Comparison of ENCODE assay signal across 24 cellular contexts in genomic region chr21:46350571-46350970, GRCh38. TPM values are rescaled to one million over a fixed set of nuclear protein-coding genes. Genes with fewer than 3 reads are reported as not detected.
DNase-seq lines count a peak whose midpoint lies in the region; ATAC-seq and TF ChIP-seq lines count a peak whose summit lies in the region.
"Had no signal": no experiment of that assay in that cellular context is flagged by ENCODE, and none has a peak within 500 bp of the region (broad histone marks: within the 10 kb centered on the region; RNA-seq: fewer than 3 reads in every experiment).

No MANE protein-coding gene starts in this region.

- intact Hi-C loops in psoas muscle (cut with DNase I) = no loop called here

- H3K27ac ChIP-seq in psoas muscle = peak overlapping the region; percentile 95
- peak overlapping the region; percentile 46 for H3K27ac ChIP-seq in skeletal muscle tissue (ENCODE audit: low read depth, low read length)
- H3K27ac ChIP-seq in Peyer's patch = no peak overlapping the region
- H3K27ac ChIP-seq: BLaER1 had no signal

- H3K36me3 Mint-ChIP-seq in glutamatergic neuron (ENCODE audit: unreplicated experiment) = peaks cover 4% of the 10 kb centered on the region

- no peak overlapping the region for H3K4me3 Mint-ChIP-seq in glutamatergic neuron (ENCODE audit: unreplicated experiment)
- H3K4me3 Mint-ChIP-seq: CD4-positive, alpha-beta T cell; CD8-positive, alpha-beta T cell had no signal

- no peak for ATAC-seq in psoas muscle
- ATAC-seq: CD8-positive, alpha-beta T cell; GM12878 had no signal

- 72 to 83% (median 79%) methylated on average over 8 of the region's 8 CpGs for WGBS in psoas muscle, 3 donors

- no peaks in the 10 kb centered on the region for H3K9me3 Mint-ChIP-seq in glutamatergic neuron (ENCODE audit: unreplicated experiment)
- H3K9me3 Mint-ChIP-seq: CD4-positive, alpha-beta T cell; CD8-positive, alpha-beta T cell had no signal

- peaks cover 50% of the 10 kb centered on the region for H3K4me1 ChIP-seq in psoas muscle
- peaks cover 24 to 69% (median 59%) of the 10 kb centered on the region in 3 donors for H3K4me1 ChIP-seq in skeletal muscle tissue (ENCODE audit: control insufficient read depth in 3 of 3, insufficient read depth in 3 of 3, low read length in 3 of 3)
- no peaks in the 10 kb centered on the region for H3K4me1 ChIP-seq in Peyer's patch
- H3K4me1 ChIP-seq: BE2C, BLaER1, Caco-2 had no signal

- peaks cover 7% of the 10 kb centered on the region for H3K27me3 Mint-ChIP-seq in glutamatergic neuron (ENCODE audit: unreplicated experiment)
- H3K27me3 Mint-ChIP-seq: CD4-positive, alpha-beta T cell had no signal

- TF ChIP-seq CTCF in glutamatergic neuron (IDR thresholded peaks at IDR 0.05; ENCODE audit: partially characterized antibody, unreplicated experiment) = no peak
- TF ChIP-seq CTCF in psoas muscle (IDR thresholded peaks at IDR 0.05) = no peak
- no peak for TF ChIP-seq CTCF in Peyer's patch (IDR thresholded peaks at IDR 0.05)

- TF ChIP-seq POLR2A in Peyer's patch (IDR thresholded peaks at IDR 0.05) = no peak

- peak overlapping the region; percentile 43 to 98 (median 71) for H3K9ac ChIP-seq in skeletal muscle tissue (ENCODE audit: low read depth in 1 of 3, low read length in 3 of 3)
- H3K9ac ChIP-seq: BLaER1 had no signal

- peak; percentile 14 for DNase-seq in D341Med (ENCODE audit: low spot score)
- no peak for DNase-seq in glutamatergic neuron
- DNase-seq in psoas muscle = peak in 1 of 2 donors; percentile 53
- no peak for DNase-seq in RPMI8226
- no peak for DNase-seq in Peyer's patch
- no peak for DNase-seq in effector CD8-positive, alpha-beta T cell (lab: John Stamatoyannopoulos, UW)
- DNase-seq in NCI-H2107 treated with DMSO at 0.1 percent for 48 hours (lab: John Stamatoyannopoulos, UW; ENCODE audit: unreplicated experiment) = no peak
- DNase-seq: 8988T; ACHN; BE2C; C1 segment of cervical spinal cord; Caco-2; Calu3; CD4-positive, alpha-beta T cell; CD8-positive, alpha-beta T cell; DMS 273 treated with DMSO at 0.1 percent for 48 hours; DMS153; DMS79; DND-41; EL; GDM1 had no signal

- H3K9me3 ChIP-seq in psoas muscle = no peaks in the 10 kb centered on the region
- H3K9me3 ChIP-seq in skeletal muscle tissue (ENCODE audit: control insufficient read depth in 3 of 3, low read length in 3 of 3) = no peaks in the 10 kb centered on the region
- no peaks in the 10 kb centered on the region for H3K9me3 ChIP-seq in Peyer's patch
- H3K9me3 ChIP-seq: BE2C, BLaER1, Caco-2 had no signal

- H3K27me3 ChIP-seq in psoas muscle (ENCODE audit: insufficient read depth in 3 of 3, low read length in 2 of 3) (no peaks in the 10 kb centered on the region), skeletal muscle tissue (ENCODE audit: control insufficient read depth in 3 of 3, insufficient read depth in 3 of 3, low read length in 3 of 3) (no peaks in the 10 kb centered on the region), Peyer's patch (no peaks in the 10 kb centered on the region)
- H3K27me3 ChIP-seq: BE2C, BLaER1 had no signal

- H3K4me1 Mint-ChIP-seq in glutamatergic neuron (ENCODE audit: low read depth, unreplicated experiment) = no peaks in the 10 kb centered on the region

- H3K36me3 ChIP-seq in psoas muscle (ENCODE audit: insufficient read depth in 1 of 2, low read depth in 1 of 2) (peaks cover 5 to 91% of the 10 kb centered on the region in 2 donors), skeletal muscle tissue (ENCODE audit: control insufficient read depth in 3 of 3, insufficient read depth in 3 of 3, low read length in 3 of 3) (peaks cover 78 to 86% (median 84%) of the 10 kb centered on the region in 3 donors), Peyer's patch (peaks cover 0 to 100% (median 0%) of the 10 kb centered on the region in 3 donors)

- peak overlapping the region; percentile 52 for H3K27ac Mint-ChIP-seq in glutamatergic neuron (ENCODE audit: unreplicated experiment)
- H3K27ac Mint-ChIP-seq: CD4-positive, alpha-beta T cell; CD8-positive, alpha-beta T cell had no signal

- H3K4me3 ChIP-seq in psoas muscle = peak overlapping the region; percentile 77
- peak overlapping the region in 2 of 3 donors; percentile 44 to 91 for H3K4me3 ChIP-seq in skeletal muscle tissue (ENCODE audit: low read length in 3 of 3)
- no peak overlapping the region for H3K4me3 ChIP-seq in Peyer's patch
- H3K4me3 ChIP-seq: BLaER1, GM12878 had no signal

RNA-seq across cellular contexts. Expression of gene PCNT, which starts 26.6 kb away (rescaled TPM):
- total RNA-seq in glutamatergic neuron (ENCODE audit: unreplicated experiment) = 117 TPM
- 100 to 1,000 TPM in 3 of 4 donors, 10 to 100 TPM in 1; 99.4 to 642 (median 295) TPM for total RNA-seq in psoas muscle
- polyA plus RNA-seq in psoas muscle = 100 to 1,000 TPM; 118 to 294 (median 248) TPM
- 42.8 TPM for total RNA-seq in skeletal muscle tissue
- total RNA-seq in Peyer's patch = 100 to 1,000 TPM in 1 of 4 donors, 10 to 100 TPM in 3; 29.2 to 119 (median 59.5) TPM

RNA-seq across cellular contexts. Expression of gene C21orf58, which starts 26.9 kb away (rescaled TPM):
- total RNA-seq in glutamatergic neuron (ENCODE audit: unreplicated experiment) (9.7 TPM), psoas muscle (1 to 10 TPM in 3 of 4 donors, under 1 TPM in 1; 0.49 to 3.0 (median 1.1) TPM), skeletal muscle tissue (3.1 TPM), Peyer's patch (10 to 100 TPM in 2 of 4 donors, 1 to 10 TPM in 2; 4.6 to 20.6 (median 11.4) TPM)
- 1 to 10 TPM in 1 of 3 donors, under 1 TPM in 2; 0.38 to 2.3 (median 0.47) TPM for polyA plus RNA-seq in psoas muscle

Comparison
In these comparisons a context has a peak if more than half of its experiments do, and no peak if none do; other contexts are left out.
1. H3K27ac ChIP-seq: peak in psoas muscle (single experiment) and skeletal muscle tissue (single experiment); none in Peyer's patch (0 of 4).
2. H3K4me3 ChIP-seq: peak in psoas muscle (single experiment) and skeletal muscle tissue (2 of 3); none in Peyer's patch (0 of 4).